ENCODE assay signal across 28 cellular contexts in the genomic region with DNA sequence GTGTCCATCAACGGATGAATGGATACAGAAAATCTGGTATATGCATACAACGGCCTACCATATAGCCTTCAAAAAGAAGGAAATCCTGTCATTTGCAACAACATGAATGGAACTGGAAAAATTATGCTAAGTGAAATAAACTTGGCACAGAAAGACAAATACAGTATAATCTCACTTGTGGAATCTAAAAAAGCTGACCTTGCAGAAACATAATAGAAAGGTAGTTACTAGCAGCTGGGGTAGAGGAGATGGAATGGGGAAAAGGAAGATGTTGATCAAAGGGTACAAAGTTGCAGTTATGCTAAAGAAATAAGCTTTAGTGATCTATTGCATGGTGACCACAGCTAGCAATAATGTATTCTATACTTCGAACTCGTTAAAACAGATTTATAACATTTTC.
"Had no signal": no experiment of that assay in that cellular context is flagged by ENCODE, and none has a peak within 500 bp of the region (broad histone marks: within the 10 kb centered on the region; RNA-seq: fewer than 3 reads in every experiment).

No MANE protein-coding gene starts in this region.

- H3K4me1 ChIP-seq: neural progenitor cell, parathyroid adenoma, psoas muscle, spleen, suprapubic skin, testis, tibial artery, transverse colon, upper lobe of right lung, uterus had no signal

- H3K9me3 ChIP-seq: ovary, testis, tibial artery, upper lobe of right lung, uterus had no signal

- H3K9ac ChIP-seq: neural progenitor cell, parathyroid adenoma had no signal

- H3K4me2 ChIP-seq: neural progenitor cell, smooth muscle cell had no signal

- DNase-seq: natural killer cell; occipital lobe; ovary; posterior cingulate gyrus; psoas muscle; right cardiac atrium; spleen; stimulated activated CD4-positive, alpha-beta T cell treated with anti-CD3 and anti-CD28 coated beads, Interleukin-12 subunit alpha, Interleukin-12 subunit beta, amount 100 ng/mL, for 4 hours; stimulated activated CD4-positive, alpha-beta T cell treated with anti-CD3 and anti-CD28 coated beads, Interleukin-1b, Interleukin-23, amount 100 ng/mL, for 48 hours; stimulated activated CD4-positive, alpha-beta T cell treated with anti-CD3 and anti-CD28 coated beads, Interleukin-4, amount 100 ng/mL, for 1 hour; stimulated activated CD4-positive, alpha-beta T cell treated with anti-CD3 and anti-CD28 coated beads, Interleukin-4, amount 100 ng/mL, for 4 hours; stimulated activated CD8-positive, alpha-beta memory T cell treated with anti-CD3 and anti-CD28 coated beads, Interleukin-4, amount 100 ng/mL, for 48 hours; stimulated activated naive CD4-positive, alpha-beta T cell; stimulated activated naive CD8-positive, alpha-beta T cell treated with anti-CD3 and anti-CD28 coated beads, Interleukin-15, amount 100 ng/mL, for 72 hours; stimulated activated naive CD8-positive, alpha-beta T cell treated with anti-CD3 and anti-CD28 coated beads, Interleukin-15, Interleukin-2, amounts not matched to agents 100 U/mL and 50 U/mL, for 24 hours; substantia nigra; testis; tibial artery; transverse colon; upper lobe of right lung; uterus had no signal

- H3K27me3 ChIP-seq: neural progenitor cell, ovary, spleen, suprapubic skin, testis, tibial artery, transverse colon, upper lobe of right lung, uterus had no signal

- H2AFZ ChIP-seq: neural progenitor cell, parathyroid adenoma had no signal

- ATAC-seq: natural killer cell; psoas muscle; right cardiac atrium; sciatic nerve; stimulated activated memory B cell treated with anti-CD40 and anti-IgM and Interleukin-4, amounts not matched to agents 10 μg/mL and 1 μg/mL and 100 μg/mL, for 72 hours; stimulated activated naive CD8-positive, alpha-beta T cell treated with anti-CD3 and anti-CD28 coated beads, Interleukin-15, amount 100 ng/mL, for 72 hours; stimulated activated naive CD8-positive, alpha-beta T cell treated with anti-CD3 and anti-CD28 coated beads, Interleukin-15, Interleukin-2, amounts not matched to agents 100 U/mL and 50 U/mL, for 24 hours; upper lobe of right lung had no signal

- H3K36me3 ChIP-seq: neural progenitor cell, ovary, spleen, suprapubic skin, tibial artery, transverse colon, upper lobe of right lung, uterus had no signal

- H3K4me3 ChIP-seq: neural progenitor cell, ovary, psoas muscle, skin epidermis, smooth muscle cell, spleen, suprapubic skin, testis, tibial artery, transverse colon, upper lobe of right lung, uterus had no signal

- H3K27ac ChIP-seq: neural progenitor cell, ovary, parathyroid adenoma, psoas muscle, skin epidermis, spleen, suprapubic skin, testis, tibial artery, transverse colon, upper lobe of right lung, uterus had no signal

- H3K79me2 ChIP-seq: parathyroid adenoma had no signal
